ENCODE assay signal across 20 cellular contexts in the genomic region with DNA sequence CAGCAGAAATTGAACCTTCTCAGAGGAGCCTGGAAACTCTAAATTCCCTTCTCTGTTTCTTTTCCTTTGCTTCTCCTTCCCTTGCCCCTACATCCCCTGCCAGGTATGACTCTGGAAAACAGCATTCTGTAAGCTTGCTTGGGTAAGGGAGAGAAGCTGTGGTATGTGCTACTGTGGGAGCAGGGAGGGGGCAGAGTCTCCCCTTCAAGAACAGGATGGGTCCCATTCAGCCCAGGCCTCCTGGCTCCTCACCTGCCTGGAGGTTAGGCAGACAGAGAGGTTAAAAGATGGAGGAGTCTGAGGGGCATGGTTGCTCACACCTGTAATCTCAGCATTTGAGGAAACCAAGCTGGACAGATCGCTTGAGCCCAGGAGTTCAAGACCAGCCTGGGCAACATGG. TPM values are rescaled to one million over a fixed set of nuclear protein-coding genes. Genes with fewer than 3 reads are reported as not detected.
DNase-seq lines count a peak whose midpoint lies in the region; ATAC-seq and TF ChIP-seq lines count a peak whose summit lies in the region.
"Had no signal": no experiment of that assay in that cellular context is flagged by ENCODE, and none has a peak within 500 bp of the region (broad histone marks: within the 10 kb centered on the region; RNA-seq: fewer than 3 reads in every experiment).

No MANE protein-coding gene starts in this region.

- no peak for TF ChIP-seq RAD21 in IMR-90 (IDR thresholded peaks at IDR 0.05; ENCODE audit: low read length)

- no peaks in the 10 kb centered on the region for H4K20me1 ChIP-seq in IMR-90 (ENCODE audit: insufficient read depth, low read length)
- H4K20me1 ChIP-seq: BLaER1 had no signal

- H3K4me3 ChIP-seq in IMR-90 (ENCODE audit: insufficient read depth, low read depth, low read length) (no peak overlapping the region), thyroid gland (replicated peaks in 1 of 3) (no peak overlapping the region)
- H3K4me3 ChIP-seq: BLaER1, GM23248 had no signal

- H3K9me1 ChIP-seq in IMR-90 (ENCODE audit: insufficient read depth, low read length) = no peaks in the 10 kb centered on the region; the same call in 1 of the 2 replicates

- no peaks in the 10 kb centered on the region for H3K27me3 Mint-ChIP-seq in nephron (ENCODE audit: low read depth)
- peaks cover 13% of the 10 kb centered on the region for H3K27me3 Mint-ChIP-seq in stimulated activated memory B cell treated with anti-CD40 and anti-IgM and Interleukin-4, amounts not matched to agents 10 μg/mL and 1 μg/mL and 100 μg/mL, for 72 hours
- H3K27me3 Mint-ChIP-seq in activated naive CD4-positive, alpha-beta T cell treated with anti-CD3 and anti-CD28 coated beads, Interleukin-2, amount 10 ng/mL, durations not matched to agents 7 days and 5 days = peaks cover 10% of the 10 kb centered on the region

- no peak overlapping the region for H2BK5ac ChIP-seq in IMR-90 (ENCODE audit: low read depth, low read length, poor library complexity, severe bottlenecking)

- in situ Hi-C loops in IMR-90 (cut with MboI; ENCODE audit: low sequenced_read_pairs) = loop anchor here (5.0 kb wide), 1 partner anchor 79 kb away; no protein-coding TSS in a partner anchor

- H3K27ac ChIP-seq in C4-2B = 0 out of 2 replicates have a peak overlapping the region, but pooled peaks have one; percentile 62
- H3K27ac ChIP-seq in IMR-90 (ENCODE audit: insufficient read depth, low read length) = no peak overlapping the region
- no peak overlapping the region for H3K27ac ChIP-seq in thyroid gland
- H3K27ac ChIP-seq: BLaER1, GM23248 had no signal

- POLR2A ChIA-PET in IMR-90 (lab: Charles Lee; ENCODE audit: unreplicated experiment) = no interaction called here

- H3K36me3 ChIP-seq in IMR-90 (ENCODE audit: control insufficient read depth, insufficient read depth, low read length) (peaks cover 2% of the 10 kb centered on the region; the same call in 1 of the 2 replicates), thyroid gland (no peaks in the 10 kb centered on the region)
- H3K36me3 ChIP-seq: BLaER1 had no signal

- DNase-seq in IMR-90 (no peak), hepatic stellate cell (ENCODE audit: low spot score) (no peak), UCSD-AML1 (lab: John Stamatoyannopoulos, UW; ENCODE audit: unreplicated experiment) (no peak), thyroid gland (no peak)
- DNase-seq in activated naive CD4-positive, alpha-beta T cell treated with anti-CD3 and anti-CD28 coated beads, Interleukin-2, amount 10 ng/mL, durations not matched to agents 7 days and 5 days = no peak
- DNase-seq: 8988T; CD4-positive, CD25-positive, alpha-beta regulatory T cell; CD8-positive, alpha-beta memory T cell; COR-L47; DMS 273 treated with DMSO at 0.1 percent for 48 hours; DND-41; GM23248; H7 had no signal

- no peaks in the 10 kb centered on the region for H3K9me3 ChIP-seq in IMR-90 (ENCODE audit: control insufficient read depth, insufficient read depth, low read length)
- H3K9me3 ChIP-seq in thyroid gland = no peaks in the 10 kb centered on the region
- H3K9me3 ChIP-seq: BLaER1 had no signal

- no peaks in the 10 kb centered on the region for H3K79me1 ChIP-seq in IMR-90 (ENCODE audit: low read depth in 1 of 2, low read length in 2 of 2)

- no peak overlapping the region for H3K14ac ChIP-seq in IMR-90 (replicated peaks; ENCODE audit: low read depth, low read length)

- no peak overlapping the region for H4K91ac ChIP-seq in IMR-90 (ENCODE audit: insufficient read depth, low read depth, low read length)

- no peak overlapping the region; the same call in 2 of the 3 replicates for H2BK15ac ChIP-seq in IMR-90 (ENCODE audit: low read depth, low read length)

- H2AK9ac ChIP-seq in IMR-90 (replicated peaks; ENCODE audit: low read depth, low read length, poor library complexity) = no peak overlapping the region

- no peak overlapping the region for H3K4me2 ChIP-seq in IMR-90 (ENCODE audit: low read depth, low read length)
- H3K4me2 ChIP-seq: BLaER1 had no signal

- no TSS peak for BruUV-seq in IMR-90 (replicated peaks; lab: Mats Ljungman, UMichigan)

- H3K4ac ChIP-seq in IMR-90 (ENCODE audit: low read depth, low read length) = peak overlapping the region; percentile 66; the same call in 1 of the 2 replicates

- no peak overlapping the region for H3K4me3 Mint-ChIP-seq in nephron
- H3K4me3 Mint-ChIP-seq in stimulated activated memory B cell treated with anti-CD40 and anti-IgM and Interleukin-4, amounts not matched to agents 10 μg/mL and 1 μg/mL and 100 μg/mL, for 72 hours = no peak overlapping the region
- H3K4me3 Mint-ChIP-seq in activated naive CD4-positive, alpha-beta T cell treated with anti-CD3 and anti-CD28 coated beads, Interleukin-2, amount 10 ng/mL, durations not matched to agents 7 days and 5 days = no peak overlapping the region
- H3K4me3 Mint-ChIP-seq: CD4-positive, CD25-positive, alpha-beta regulatory T cell; CD8-positive, alpha-beta memory T cell had no signal

- peak overlapping the region in 2 of 3 experiments; percentile 80 to 88 for H3K27ac Mint-ChIP-seq in nephron
- H3K27ac Mint-ChIP-seq in stimulated activated memory B cell treated with anti-CD40 and anti-IgM and Interleukin-4, amounts not matched to agents 10 μg/mL and 1 μg/mL and 100 μg/mL, for 72 hours = no peak overlapping the region
- no peak overlapping the region for H3K27ac Mint-ChIP-seq in activated naive CD4-positive, alpha-beta T cell treated with anti-CD3 and anti-CD28 coated beads, Interleukin-2, amount 10 ng/mL, durations not matched to agents 7 days and 5 days
- H3K27ac Mint-ChIP-seq: CD4-positive, CD25-positive, alpha-beta regulatory T cell; CD8-positive, alpha-beta memory T cell had no signal

- intact Hi-C loops in IMR-90 (cut with micrococcal nuclease) (loop anchor here (5.0 kb wide), 3 partner anchors 386 to 546 kb away; no protein-coding TSS in a partner anchor), thyroid gland (cut with DNase I) (no loop called here)

- H3K56ac ChIP-seq in IMR-90 (ENCODE audit: extremely low read depth, insufficient read depth, low read length) = no peak overlapping the region

- no peak for TF ChIP-seq POLR2A in IMR-90 (IDR thresholded peaks at IDR 0.05; ENCODE audit: low read depth, low read length)
- TF ChIP-seq POLR2A in thyroid gland (IDR thresholded peaks at IDR 0.05) = no peak

- H4K5ac ChIP-seq in IMR-90 (ENCODE audit: low read depth, low read length) = no peak overlapping the region

- dilution Hi-C loops in IMR-90 (cut with HindIII; ENCODE audit: low sequenced_read_pairs, unreplicated experiment) = no loop called here

- ATAC-seq in IMR-90 (ENCODE audit: low read depth) = no peak
- peak; percentile 46 for ATAC-seq in stimulated activated memory B cell treated with anti-CD40 and anti-IgM and Interleukin-4, amounts not matched to agents 10 μg/mL and 1 μg/mL and 100 μg/mL, for 72 hours
- ATAC-seq: HepG2 had no signal

- H3K23ac ChIP-seq in IMR-90 (ENCODE audit: low read depth, low read length) = no peak overlapping the region

- no CpG with 5 or more reads among the region's 1 CpG for WGBS in IMR-90 (ENCODE audit: extremely low coverage in 2 of 2, insufficient read length in 1 of 2), 2 experiments
- 100% methylated on average over 1 of the region's 1 CpG for WGBS in thyroid gland, 2 donors

- no peak overlapping the region for H2BK120ac ChIP-seq in IMR-90 (ENCODE audit: low read depth, low read length)

- H3K9me3 Mint-ChIP-seq in nephron = no peaks in the 10 kb centered on the region
- H3K9me3 Mint-ChIP-seq in stimulated activated memory B cell treated with anti-CD40 and anti-IgM and Interleukin-4, amounts not matched to agents 10 μg/mL and 1 μg/mL and 100 μg/mL, for 72 hours = no peaks in the 10 kb centered on the region
- H3K9me3 Mint-ChIP-seq in activated naive CD4-positive, alpha-beta T cell treated with anti-CD3 and anti-CD28 coated beads, Interleukin-2, amount 10 ng/mL, durations not matched to agents 7 days and 5 days = no peaks in the 10 kb centered on the region
- H3K9me3 Mint-ChIP-seq: CD4-positive, CD25-positive, alpha-beta regulatory T cell; CD8-positive, alpha-beta memory T cell had no signal

- H3K4me1 ChIP-seq in IMR-90 (ENCODE audit: control insufficient read depth, insufficient read depth, low read length) (peaks cover 2% of the 10 kb centered on the region), thyroid gland (peaks cover 24 to 31% of the 10 kb centered on the region in 2 donors)
- H3K4me1 ChIP-seq: BLaER1 had no signal

- 0 out of 2 replicates have a peak overlapping the region, but pooled peaks have one; percentile 30 for H2AK5ac ChIP-seq in IMR-90 (ENCODE audit: low read depth, low read length)

- no peak overlapping the region for H2BK20ac ChIP-seq in IMR-90 (ENCODE audit: low read depth, low read length)

- peaks cover 55% of the 10 kb centered on the region for H3K36me3 Mint-ChIP-seq in nephron (ENCODE audit: low read depth)
- H3K36me3 Mint-ChIP-seq in stimulated activated memory B cell treated with anti-CD40 and anti-IgM and Interleukin-4, amounts not matched to agents 10 μg/mL and 1 μg/mL and 100 μg/mL, for 72 hours = no peaks in the 10 kb centered on the region
- H3K36me3 Mint-ChIP-seq in activated naive CD4-positive, alpha-beta T cell treated with anti-CD3 and anti-CD28 coated beads, Interleukin-2, amount 10 ng/mL, durations not matched to agents 7 days and 5 days = no peaks in the 10 kb centered on the region
- H3K36me3 Mint-ChIP-seq: CD4-positive, CD25-positive, alpha-beta regulatory T cell; CD8-positive, alpha-beta memory T cell had no signal

- peaks cover 45% of the 10 kb centered on the region for H3K4me1 Mint-ChIP-seq in nephron
- no peaks in the 10 kb centered on the region for H3K4me1 Mint-ChIP-seq in stimulated activated memory B cell treated with anti-CD40 and anti-IgM and Interleukin-4, amounts not matched to agents 10 μg/mL and 1 μg/mL and 100 μg/mL, for 72 hours
- H3K4me1 Mint-ChIP-seq in activated naive CD4-positive, alpha-beta T cell treated with anti-CD3 and anti-CD28 coated beads, Interleukin-2, amount 10 ng/mL, durations not matched to agents 7 days and 5 days = no peaks in the 10 kb centered on the region
- H3K4me1 Mint-ChIP-seq: CD4-positive, CD25-positive, alpha-beta regulatory T cell; CD8-positive, alpha-beta memory T cell had no signal

- H3K27me3 ChIP-seq in IMR-90 (ENCODE audit: control insufficient read depth, insufficient read depth, low read length) (no peaks in the 10 kb centered on the region), thyroid gland (no peaks in the 10 kb centered on the region)
- H3K27me3 ChIP-seq: BLaER1 had no signal

- TF ChIP-seq CTCF in C4-2B (conservative IDR thresholded peaks at IDR 0.05) (no peak), IMR-90 (conservative IDR thresholded peaks at IDR 0.05; ENCODE audit: low read depth, low read length) (no peak), nephron (IDR thresholded peaks at IDR 0.05; ENCODE audit: unreplicated experiment in 3 of 3) (no peak), thyroid gland (IDR thresholded peaks at IDR 0.05) (no peak)

- H3K18ac ChIP-seq in IMR-90 (ENCODE audit: low read depth, low read length) = no peak overlapping the region; the same call in 1 of the 2 replicates

- H3K9ac ChIP-seq in IMR-90 (ENCODE audit: low read depth, low read length) = no peak overlapping the region
- H3K9ac ChIP-seq: BLaER1, GM23248 had no signal

- no peak overlapping the region for H4K8ac ChIP-seq in IMR-90 (ENCODE audit: low read depth in 2 of 2, low read length in 2 of 2)

- CTCF ChIA-PET in IMR-90 (lab: Yijun Ruan, JAX) = no interaction called here
- CTCF ChIA-PET in activated naive CD4-positive, alpha-beta T cell treated with anti-CD3 and anti-CD28 coated beads, Interleukin-2, amount 10 ng/mL, durations not matched to agents 7 days and 5 days (lab: Charles Lee) = interaction anchor here (0.7 kb wide), 1 partner anchor 471 kb away, joined by 3 read pairs; no protein-coding TSS in a partner anchor

- H2AFZ ChIP-seq in IMR-90 (replicated peaks; ENCODE audit: low read length, poor library complexity) = no peak overlapping the region
- H2AFZ ChIP-seq: GM23248 had no signal

RNA-seq across cellular contexts. Expression of a gene that starts 40.6 kb away (rescaled TPM):
- total RNA-seq in IMR-90 (2012; rRNA removed) (not detected in 2 replicates), thyroid gland (not detected)
- polyA plus RNA-seq in IMR-90 (2012; rRNA removed) = not detected in 2 replicates
- not detected in 2 replicates for polyA plus RNA-seq in IMR-90 (2012; cell fraction: cytosol; rRNA removed)
- polyA plus RNA-seq in IMR-90 (2012; cell fraction: nucleus; rRNA removed; ENCODE audit: low replicate concordance) = not detected in 2 replicates
- total RNA-seq: A673; CD4-positive, CD25-positive, alpha-beta regulatory T cell; CD8-positive, alpha-beta memory T cell; GM23248; H7; HepG2 had no signal
- polyA plus RNA-seq: AG04450; CD4-positive, CD25-positive, alpha-beta regulatory T cell; CD8-positive, alpha-beta memory T cell; GM23248; HepG2 had no signal

Comparison
In these comparisons a context has a peak if more than half of its experiments do, and no peak if none do; other contexts are left out.
1. H3K27ac Mint-ChIP-seq: peak in nephron (2 of 3); none in stimulated activated memory B cell treated with anti-CD40 and anti-IgM and Interleukin-4, amounts not matched to agents 10 μg/mL and 1 μg/mL and 100 μg/mL, for 72 hours (single experiment) and activated naive CD4-positive, alpha-beta T cell treated with anti-CD3 and anti-CD28 coated beads, Interleukin-2, amount 10 ng/mL, durations not matched to agents 7 days and 5 days (single experiment).